Comparison of ENCODE assay signal across 15 cellular contexts in the genomic region with DNA sequence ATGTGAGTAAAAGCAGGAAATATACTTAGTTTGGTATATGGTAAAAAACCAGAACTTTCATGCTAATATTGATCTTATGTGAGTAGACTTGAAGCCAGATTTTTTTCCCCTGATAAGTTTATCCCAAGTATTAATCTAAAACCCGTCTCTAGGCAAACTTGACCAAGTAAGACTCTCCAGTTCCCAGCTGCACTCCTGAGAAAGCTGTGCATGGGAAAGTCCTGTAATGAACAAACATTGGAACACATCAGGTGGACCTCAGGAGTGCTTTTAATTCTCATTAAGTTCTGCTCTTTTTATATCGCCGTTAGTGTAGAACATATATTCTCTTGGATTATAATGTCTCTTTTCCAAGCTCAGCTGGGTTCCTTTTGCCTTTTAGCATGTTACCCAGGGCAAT.
DNase-seq lines count a peak whose midpoint lies in the region; ATAC-seq and TF ChIP-seq lines count a peak whose summit lies in the region.
"Had no signal": no experiment of that assay in that cellular context is flagged by ENCODE, and none has a peak within 500 bp of the region (broad histone marks: within the 10 kb centered on the region; RNA-seq: fewer than 3 reads in every experiment).

No MANE protein-coding gene starts in this region.

- H3K36me3 Mint-ChIP-seq in activated T-cell treated with anti-CD3 and anti-CD28 coated beads, Interleukin-2, amount 50 U/mL, for 72 hours (ENCODE audit: insufficient read depth in 2 of 2): peaks cover 7 to 10% of the 10 kb centered on the region in 2 donors
- H3K36me3 Mint-ChIP-seq in WTC11: peaks cover 46% of the 10 kb centered on the region
- peaks cover 27% of the 10 kb centered on the region for H3K36me3 Mint-ChIP-seq in memory B cell
- peaks cover 36% of the 10 kb centered on the region for H3K36me3 Mint-ChIP-seq in stimulated activated memory B cell treated with anti-CD40 and anti-IgM and Interleukin-4, amounts not matched to agents 10 μg/mL and 1 μg/mL and 100 μg/mL, for 72 hours

- H3K9me3 Mint-ChIP-seq in activated T-cell treated with anti-CD3 and anti-CD28 coated beads, Interleukin-2, amount 50 U/mL, for 72 hours: no peaks in the 10 kb centered on the region
- no peaks in the 10 kb centered on the region for H3K9me3 Mint-ChIP-seq in WTC11
- no peaks in the 10 kb centered on the region for H3K9me3 Mint-ChIP-seq in memory B cell
- H3K9me3 Mint-ChIP-seq in stimulated activated memory B cell treated with anti-CD40 and anti-IgM and Interleukin-4, amounts not matched to agents 10 μg/mL and 1 μg/mL and 100 μg/mL, for 72 hours: no peaks in the 10 kb centered on the region
- H3K9me3 Mint-ChIP-seq: CD8-positive, alpha-beta memory T cell; HFFc6 had no signal

- H3K27me3 Mint-ChIP-seq in activated T-cell treated with anti-CD3 and anti-CD28 coated beads, Interleukin-2, amount 50 U/mL, for 72 hours (ENCODE audit: low read depth): no peaks in the 10 kb centered on the region
- H3K27me3 Mint-ChIP-seq in WTC11 (ENCODE audit: low read depth) (no peaks in the 10 kb centered on the region), memory B cell (no peaks in the 10 kb centered on the region)
- H3K27me3 Mint-ChIP-seq in stimulated activated memory B cell treated with anti-CD40 and anti-IgM and Interleukin-4, amounts not matched to agents 10 μg/mL and 1 μg/mL and 100 μg/mL, for 72 hours: no peaks in the 10 kb centered on the region
- H3K27me3 Mint-ChIP-seq: CD8-positive, alpha-beta memory T cell had no signal

- POLR2A ChIA-PET in WTC11 (lab: Charles Lee): no interaction called here

- peak overlapping the region in 1 of 2 donors; percentile 16 for H3K4me3 Mint-ChIP-seq in activated T-cell treated with anti-CD3 and anti-CD28 coated beads, Interleukin-2, amount 50 U/mL, for 72 hours
- no peak overlapping the region for H3K4me3 Mint-ChIP-seq in WTC11
- no peak overlapping the region for H3K4me3 Mint-ChIP-seq in memory B cell
- no peak overlapping the region for H3K4me3 Mint-ChIP-seq in stimulated activated memory B cell treated with anti-CD40 and anti-IgM and Interleukin-4, amounts not matched to agents 10 μg/mL and 1 μg/mL and 100 μg/mL, for 72 hours
- H3K4me3 Mint-ChIP-seq: HFFc6 had no signal

- no peak for DNase-seq in activated T-cell treated with anti-CD3 and anti-CD28 coated beads, Interleukin-2, amount 50 U/mL, for 72 hours
- no peak for DNase-seq in activated T-cell treated with anti-CD3 and anti-CD28 coated beads, Interleukin-2, amount 50 U/mL, for 1 hour
- DNase-seq in WTC11 (ENCODE audit: low spot score) (no peak), memory B cell (ENCODE audit: low spot score in 2 of 2) (no peak), UCSD-AML1 (lab: John Stamatoyannopoulos, UW; ENCODE audit: unreplicated experiment) (no peak)
- DNase-seq: BE2C; Caco-2; CD8-positive, alpha-beta memory T cell; DMS53; HCEC 1CT; HFFc6 had no signal

- H3K4me1 Mint-ChIP-seq in activated T-cell treated with anti-CD3 and anti-CD28 coated beads, Interleukin-2, amount 50 U/mL, for 72 hours (ENCODE audit: low read depth): peaks cover 33% of the 10 kb centered on the region
- peaks cover 18% of the 10 kb centered on the region for H3K4me1 Mint-ChIP-seq in WTC11
- H3K4me1 Mint-ChIP-seq in memory B cell: peaks cover 25% of the 10 kb centered on the region
- H3K4me1 Mint-ChIP-seq in stimulated activated memory B cell treated with anti-CD40 and anti-IgM and Interleukin-4, amounts not matched to agents 10 μg/mL and 1 μg/mL and 100 μg/mL, for 72 hours: peaks cover 40% of the 10 kb centered on the region

- ATAC-seq in activated T-cell treated with anti-CD3 and anti-CD28 coated beads, Interleukin-2, amount 50 U/mL, for 72 hours (replicated peaks in 1 of 2): no peak
- no peak for ATAC-seq in WTC11
- no peak for ATAC-seq in memory B cell (ENCODE audit: low read depth)
- no peak for ATAC-seq in stimulated activated memory B cell treated with anti-CD40 and anti-IgM and Interleukin-4, amounts not matched to agents 10 μg/mL and 1 μg/mL and 100 μg/mL, for 72 hours
- no peak for ATAC-seq in esophagus mucosa
- ATAC-seq in SK-N-SH treated with all-trans-retinoic acid at 6 μM for 48 hours: no peak
- ATAC-seq: A549 had no signal

- CTCF ChIA-PET in WTC11 (lab: Charles Lee): interaction anchor here (1.3 kb wide), 1 partner anchor 71 kb away, joined by 3 read pairs; no protein-coding TSS in a partner anchor

- H3K27ac Mint-ChIP-seq in activated T-cell treated with anti-CD3 and anti-CD28 coated beads, Interleukin-2, amount 50 U/mL, for 72 hours: peak overlapping the region; percentile 43
- H3K27ac Mint-ChIP-seq in WTC11 (peak overlapping the region; percentile 46; the same call in 1 of the 2 replicates), memory B cell (peak overlapping the region; percentile 80)
- peak overlapping the region; percentile 14 for H3K27ac Mint-ChIP-seq in stimulated activated memory B cell treated with anti-CD40 and anti-IgM and Interleukin-4, amounts not matched to agents 10 μg/mL and 1 μg/mL and 100 μg/mL, for 72 hours
- H3K27ac Mint-ChIP-seq: HFFc6 had no signal

- no peak for TF ChIP-seq CTCF in WTC11 (IDR thresholded peaks at IDR 0.05)

TF ChIP-seq in WTC11, 78 proteins besides CTCF, POLR2A, EP300 and RAD21 (continues in another document):
- no peak for TF ChIP-seq GABPB1 (CRISPR knock-in tag; IDR thresholded peaks at IDR 0.05)
- no peak for TF ChIP-seq TP53 (CRISPR knock-in tag; IDR thresholded peaks at IDR 0.05)
- TF ChIP-seq ZNF121 (CRISPR knock-in tag; IDR thresholded peaks at IDR 0.05): no peak
- no peak for TF ChIP-seq ATF6 (CRISPR knock-in tag; IDR thresholded peaks at IDR 0.05)
- no peak for TF ChIP-seq ESRRA (CRISPR knock-in tag; IDR thresholded peaks at IDR 0.05; ENCODE audit: borderline replicate concordance)
- TF ChIP-seq ETV6 (CRISPR knock-in tag; IDR thresholded peaks at IDR 0.05): no peak
- no peak for TF ChIP-seq CREM (CRISPR knock-in tag; IDR thresholded peaks at IDR 0.05)
- TF ChIP-seq FOXK1 (CRISPR knock-in tag; IDR thresholded peaks at IDR 0.05): no peak
- no peak for TF ChIP-seq TEAD1 (CRISPR knock-in tag; IDR thresholded peaks at IDR 0.05)
- no peak for TF ChIP-seq RELA (CRISPR knock-in tag; IDR thresholded peaks at IDR 0.05; ENCODE audit: borderline replicate concordance)
- no peak for TF ChIP-seq FOXP1 (CRISPR knock-in tag; IDR thresholded peaks at IDR 0.05; ENCODE audit: borderline replicate concordance)

TF ChIP-seq in SK-N-SH treated with all-trans-retinoic acid at 6 μM for 48 hours, 23 proteins besides CTCF, POLR2A, EP300 and RAD21:
- TF ChIP-seq PATZ1 (CRISPR knock-in tag; IDR thresholded peaks at IDR 0.05; ENCODE audit: borderline replicate concordance) (no peak), GLIS3 (CRISPR knock-in tag; IDR thresholded peaks at IDR 0.05) (no peak), ESRRG (CRISPR knock-in tag; IDR thresholded peaks at IDR 0.05) (no peak), TCF4 (CRISPR knock-in tag; IDR thresholded peaks at IDR 0.05; ENCODE audit: borderline replicate concordance) (no peak), RARB (CRISPR knock-in tag; IDR thresholded peaks at IDR 0.05) (no peak), ZFP3 (CRISPR knock-in tag; IDR thresholded peaks at IDR 0.05) (no peak), PPARA (CRISPR knock-in tag; IDR thresholded peaks at IDR 0.05; ENCODE audit: borderline replicate concordance) (no peak), ZNF70 (CRISPR knock-in tag; IDR thresholded peaks at IDR 0.05) (no peak), ISL1 (CRISPR knock-in tag; IDR thresholded peaks at IDR 0.05) (no peak), OSR1 (CRISPR knock-in tag; IDR thresholded peaks at IDR 0.05) (no peak), CSDC2 (CRISPR knock-in tag; IDR thresholded peaks at IDR 0.05) (no peak), TOX (CRISPR knock-in tag; IDR thresholded peaks at IDR 0.05; ENCODE audit: borderline replicate concordance) (no peak), ZC3H10 (CRISPR knock-in tag; IDR thresholded peaks at IDR 0.05) (no peak)

Comparison
In these comparisons a context has a peak if more than half of its experiments do, and no peak if none do; other contexts are left out.
1. H3K27ac Mint-ChIP-seq: peak in every context shown above with its lines; median percentile 80 in memory B cell; 46 in WTC11; 43 in activated T-cell treated with anti-CD3 and anti-CD28 coated beads, Interleukin-2, amount 50 U/mL, for 72 hours; 14 in stimulated activated memory B cell treated with anti-CD40 and anti-IgM and Interleukin-4, amounts not matched to agents 10 μg/mL and 1 μg/mL and 100 μg/mL, for 72 hours.